In genomic region chr4:99563310-99564186, GRCh38 we compare ENCODE assay signal across 8 cellular contexts.
DNase-seq lines count a peak whose midpoint lies in the region; ATAC-seq, FAIRE-seq and TF ChIP-seq lines count a peak whose summit lies in the region.

TRMT10A (minus strand) TSS chr4:99564039; CDS start chr4:99559338, 4,701 bp downstream.

- FAIRE-seq in colon (lab: Jason Lieb, UNC), result peak; percentile 85

- ATAC-seq in HG03439 (IDR thresholded peaks at IDR 0.05; ENCODE audit: unreplicated experiment), result peak; percentile 97

- peak; percentile 84 for TF ChIP-seq POLR2A in GM19193 (IDR thresholded peaks at IDR 0.05; ENCODE audit: extremely low read depth, insufficient read depth, insufficient read length)

- DNase-seq in AML-193 (lab: John Stamatoyannopoulos, UW), result peak; percentile 94
- peak; percentile 90 for DNase-seq in NCI-H510A treated with DMSO at 0.1 percent for 48 hours (lab: John Stamatoyannopoulos, UW)
- DNase-seq in activated CD4-positive, alpha-beta T cell treated with anti-CD3 and anti-CD28 coated beads for 4 hours, result peak; percentile 95
- DNase-seq in kidney glomerular epithelial cell (lab: John Stamatoyannopoulos, UW), result peak; percentile 95
- DNase-seq in stimulated activated CD4-positive, alpha-beta T cell treated with anti-CD3 and anti-CD28 coated beads, Interleukin-1b, Interleukin-23, amount 100 ng/mL, for 1 hour (ENCODE audit: low read depth in 2 of 2), result peak; percentile 81 to 90

Comparison
In these comparisons a context has a peak if more than half of its experiments do, and no peak if none do; other contexts are left out.
1. Peak in every context shown above with its lines: DNase-seq and ATAC-seq.